ENCODE assay signal across 16 cellular contexts in the genomic region with DNA sequence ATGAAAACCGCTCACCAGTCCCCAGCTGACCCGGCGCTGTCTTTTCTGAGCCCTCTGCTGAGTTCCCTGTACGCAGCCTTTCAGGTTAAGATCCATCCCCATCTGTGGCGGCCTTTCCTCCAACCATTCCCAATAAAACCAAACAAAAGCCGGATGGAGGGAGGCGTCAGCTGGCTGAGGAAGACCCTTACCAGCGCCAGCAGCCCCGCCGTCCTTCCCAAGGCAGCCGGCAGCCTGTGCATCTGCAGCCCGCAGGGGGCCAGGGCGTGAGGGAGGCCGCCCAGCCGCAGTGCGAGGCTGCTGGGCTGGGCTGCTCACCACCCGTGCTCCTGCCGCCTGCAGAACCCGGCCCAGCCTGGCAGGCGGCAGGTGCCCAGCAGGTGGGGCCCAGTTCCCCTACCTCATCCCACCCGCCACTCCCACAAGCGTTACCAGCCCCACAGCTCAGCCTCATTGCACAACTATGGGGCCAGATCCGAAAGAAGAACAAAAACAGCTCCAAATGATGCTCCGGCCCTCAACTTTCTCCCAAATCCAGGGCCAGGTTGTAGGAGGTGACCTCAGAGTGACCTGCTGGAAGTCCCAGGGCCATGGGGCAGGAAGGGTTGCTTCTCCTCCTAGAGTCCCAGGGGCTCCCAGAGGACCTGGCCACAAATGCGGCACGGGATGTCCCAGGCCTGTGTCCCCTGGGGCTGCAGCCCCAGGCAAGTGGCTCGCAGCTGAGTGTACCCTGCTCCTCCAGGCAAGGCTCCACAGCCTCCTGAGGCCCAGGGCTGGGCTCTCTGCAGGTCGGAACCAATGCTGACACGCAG. TPM values are rescaled to one million over a fixed set of nuclear protein-coding genes. Genes with fewer than 3 reads are reported as not detected.
A peak's percentile ranks its signal among the peaks of the same experiment; 100 is the strongest.
DNase-seq lines count a peak whose midpoint lies in the region; ATAC-seq, FAIRE-seq and TF ChIP-seq lines count a peak whose summit lies in the region.
"Had no signal": no experiment of that assay in that cellular context is flagged by ENCODE, and none has a peak within 500 bp of the region (broad histone marks: within the 10 kb centered on the region; RNA-seq: fewer than 3 reads in every experiment).

No MANE protein-coding gene starts in this region.

- peak overlapping the region; percentile 9 to 43 (median 11) for H3K27ac Mint-ChIP-seq in nephron
- H3K27ac Mint-ChIP-seq in natural killer cell, result no peak overlapping the region
- H3K27ac Mint-ChIP-seq: activated naive CD8-positive, alpha-beta T cell treated with anti-CD3 and anti-CD28 coated beads, Interleukin-2, amount 10 ng/mL, durations not matched to agents 7 days and 5 days had no signal

- H3K36me3 Mint-ChIP-seq in nephron (ENCODE audit: low read depth) (no peaks in the 10 kb centered on the region), natural killer cell (no peaks in the 10 kb centered on the region)
- H3K36me3 Mint-ChIP-seq: activated naive CD8-positive, alpha-beta T cell treated with anti-CD3 and anti-CD28 coated beads, Interleukin-2, amount 10 ng/mL, durations not matched to agents 7 days and 5 days had no signal

- no peak overlapping the region for H2AFZ ChIP-seq in osteoblast (ENCODE audit: low read length)

- H3K4me1 Mint-ChIP-seq in nephron (peaks cover 10% of the 10 kb centered on the region), natural killer cell (peaks cover 0 to 5% of the 10 kb centered on the region in 2 donors)
- H3K4me1 Mint-ChIP-seq: activated naive CD8-positive, alpha-beta T cell treated with anti-CD3 and anti-CD28 coated beads, Interleukin-2, amount 10 ng/mL, durations not matched to agents 7 days and 5 days; central memory CD8-positive, alpha-beta T cell had no signal

- H3K27ac ChIP-seq in osteoblast (ENCODE audit: low read depth, low read length), result no peak overlapping the region
- H3K27ac ChIP-seq: KMS-11 had no signal

- no peaks in the 10 kb centered on the region for H3K4me1 ChIP-seq in osteoblast (ENCODE audit: insufficient read depth, low read length)

- H3K4me3 ChIP-seq in osteoblast (ENCODE audit: insufficient read depth, low read length), result no peak overlapping the region

- H3K27me3 ChIP-seq in osteoblast (ENCODE audit: insufficient read depth, low read length), result no peaks in the 10 kb centered on the region

- TF ChIP-seq CTCF in nephron (IDR thresholded peaks at IDR 0.05; ENCODE audit: unreplicated experiment in 3 of 3) (no peak), D721Med (IDR thresholded peaks at IDR 0.05; ENCODE audit: insufficient read depth, missing control alignments) (no peak), natural killer cell (IDR thresholded peaks at IDR 0.05) (no peak), osteoblast (IDR thresholded peaks at IDR 0.05; ENCODE audit: extremely low read depth, low read depth, low read length) (no peak)

- intact Hi-C loops in natural killer cell (cut with micrococcal nuclease), result no loop called here

- H3K36me3 ChIP-seq in osteoblast (ENCODE audit: insufficient read depth, low read length), result no peaks in the 10 kb centered on the region

- H3K79me2 ChIP-seq in osteoblast (ENCODE audit: insufficient read depth, low read length), result no peaks in the 10 kb centered on the region

- FAIRE-seq in D721Med (lab: Jason Lieb, UNC), result no peak

- H3K9me3 ChIP-seq in osteoblast (ENCODE audit: low read depth, low read length), result no peaks in the 10 kb centered on the region

- no peak overlapping the region for H3K4me3 Mint-ChIP-seq in nephron
- no peak overlapping the region for H3K4me3 Mint-ChIP-seq in natural killer cell
- H3K4me3 Mint-ChIP-seq: activated naive CD8-positive, alpha-beta T cell treated with anti-CD3 and anti-CD28 coated beads, Interleukin-2, amount 10 ng/mL, durations not matched to agents 7 days and 5 days; central memory CD8-positive, alpha-beta T cell had no signal

- H3K27me3 Mint-ChIP-seq in nephron (ENCODE audit: low read depth) (peaks cover 4% of the 10 kb centered on the region), natural killer cell (ENCODE audit: low read depth in 2 of 2) (peaks cover 0 to 3% of the 10 kb centered on the region in 2 donors)
- H3K27me3 Mint-ChIP-seq: activated naive CD8-positive, alpha-beta T cell treated with anti-CD3 and anti-CD28 coated beads, Interleukin-2, amount 10 ng/mL, durations not matched to agents 7 days and 5 days had no signal

- DNase-seq in G401 (ENCODE audit: low spot score) (peak; percentile 54), NCI-H1694 (lab: John Stamatoyannopoulos, UW) (peak; percentile 29), cerebellar cortex (ENCODE audit: low spot score) (peak; percentile 42), D721Med (ENCODE audit: insufficient read length, low spot score) (no peak), natural killer cell (no peak), osteoblast (ENCODE audit: insufficient read length, low spot score, missing footprints) (no peak)
- DNase-seq: activated naive CD8-positive, alpha-beta T cell treated with anti-CD3 and anti-CD28 coated beads, Interleukin-2, amount 10 ng/mL, durations not matched to agents 7 days and 5 days; GDM1; NCI-H2081 treated with DMSO at 0.1 percent for 48 hours; PC-3; stimulated activated naive CD8-positive, alpha-beta T cell treated with anti-CD3 and anti-CD28 coated beads, Interleukin-15, Interleukin-2, amounts not matched to agents 100 U/mL and 50 U/mL, for 24 hours had no signal

- in situ Hi-C loops in G401 (cut with HindIII; ENCODE audit: low sequenced_read_pairs), result no loop called here

- no peaks in the 10 kb centered on the region for H3K9me3 Mint-ChIP-seq in nephron
- no peaks in the 10 kb centered on the region for H3K9me3 Mint-ChIP-seq in natural killer cell
- H3K9me3 Mint-ChIP-seq: activated naive CD8-positive, alpha-beta T cell treated with anti-CD3 and anti-CD28 coated beads, Interleukin-2, amount 10 ng/mL, durations not matched to agents 7 days and 5 days; central memory CD8-positive, alpha-beta T cell had no signal

- H3K4me2 ChIP-seq in osteoblast (ENCODE audit: insufficient read depth, low read length), result no peak overlapping the region
- H3K4me2 ChIP-seq: KMS-11 had no signal

- no peaks in the 10 kb centered on the region for H4K20me1 ChIP-seq in osteoblast (ENCODE audit: insufficient read depth, low read length)

- ATAC-seq in natural killer cell (no peak), HG03039 (IDR thresholded peaks at IDR 0.05; ENCODE audit: unreplicated experiment) (no peak)
- ATAC-seq: activated CD4-positive, CD25-positive, alpha-beta regulatory T cell treated with anti-CD3 and anti-CD28 coated beads, Interleukin-2, amount 50 U/mL, for 24 hours; PC-3; stimulated activated naive CD8-positive, alpha-beta T cell treated with anti-CD3 and anti-CD28 coated beads, Interleukin-15, Interleukin-2, amounts not matched to agents 100 U/mL and 50 U/mL, for 24 hours had no signal

RNA-seq across cellular contexts. Expression of gene PAPOLB, which starts 23.8 kb away (rescaled TPM):
- 0.34 TPM in 1 of 2 replicates, not detected in the other for total RNA-seq in G401 (2014; rRNA removed; shearing (Covaris generic))
- under 1 TPM; 0.14 to 0.36 (median 0.20) TPM for total RNA-seq in natural killer cell
- under 0.01 and 0.36 TPM in 2 replicates for total RNA-seq in osteoblast
- total RNA-seq: activated naive CD8-positive, alpha-beta T cell treated with anti-CD3 and anti-CD28 coated beads, Interleukin-2, amount 10 ng/mL, durations not matched to agents 7 days and 5 days had no signal

RNA-seq across cellular contexts. Expression of gene RADIL, which starts 45.5 kb away (rescaled TPM):
- 7.3 and 14.8 TPM in 2 replicates for total RNA-seq in G401 (2014; rRNA removed; shearing (Covaris generic))
- not detected for total RNA-seq in natural killer cell
- total RNA-seq in osteoblast, result 0.29 and 1.1 TPM in 2 replicates

Comparison
In these comparisons a context has a peak if more than half of its experiments do, and no peak if none do; other contexts are left out.
1. DNase-seq: peak in G401 (single experiment), NCI-H1694 (single experiment) and cerebellar cortex (single experiment); none in D721Med (single experiment), natural killer cell (single experiment) and osteoblast (single experiment).
2. H3K27ac Mint-ChIP-seq: peak in nephron (3 of 3); none in natural killer cell (0 of 2).